ENCODE assay signal across 8 cellular contexts in the genomic region with DNA sequence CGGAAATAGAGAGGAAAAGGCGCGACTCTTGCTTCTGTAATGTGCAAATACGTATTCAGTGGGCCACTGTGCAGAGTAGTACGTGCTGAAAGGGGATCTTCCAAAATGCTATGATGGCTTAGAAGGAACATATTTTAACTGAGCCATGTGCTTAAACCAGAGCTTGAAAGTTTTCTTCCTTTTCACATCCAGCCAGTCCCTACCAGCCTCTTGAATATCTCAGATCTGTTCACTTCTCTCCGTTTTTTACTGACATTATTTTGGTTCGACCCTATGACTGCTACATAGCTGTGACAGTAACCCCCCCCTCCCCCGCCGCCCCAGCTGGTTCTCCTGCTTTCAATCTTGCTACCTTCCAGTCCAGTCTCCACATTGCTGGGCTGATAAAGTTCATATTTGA. TPM values are rescaled to one million over a fixed set of nuclear protein-coding genes. Genes with fewer than 3 reads are reported as not detected.
DNase-seq lines count a peak whose midpoint lies in the region; ATAC-seq and TF ChIP-seq lines count a peak whose summit lies in the region.

No MANE protein-coding gene starts in this region.

- H3K4me2 ChIP-seq in OCI-LY1 (ENCODE audit: low read length): peak overlapping the region; percentile 97

- in situ Hi-C loops in G401 (cut with HindIII; ENCODE audit: low sequenced_read_pairs): no loop called here

- no peaks in the 10 kb centered on the region for H4K20me1 ChIP-seq in OCI-LY1 (ENCODE audit: insufficient read depth, low read length)

- peak overlapping the region; percentile 94 for H3K4me3 ChIP-seq in OCI-LY1 (ENCODE audit: low read depth, low read length, poor library complexity, severe bottlenecking)
- H3K4me3 ChIP-seq in effector memory CD4-positive, alpha-beta T cell (ENCODE audit: insufficient read depth, low read depth, low read length, poor library complexity, severe bottlenecking): peak overlapping the region; percentile 82

- ATAC-seq in HG03139 (IDR thresholded peaks at IDR 0.05; ENCODE audit: unreplicated experiment) (no peak), HG03196 (IDR thresholded peaks at IDR 0.05; ENCODE audit: unreplicated experiment) (no peak)

- H3K79me2 ChIP-seq in OCI-LY1 (ENCODE audit: insufficient read depth, low read length): peaks cover 52% of the 10 kb centered on the region

- H3K27ac ChIP-seq in OCI-LY1 (ENCODE audit: low read depth, low read length, poor library complexity, severe bottlenecking): peak overlapping the region; percentile 37
- peak overlapping the region; percentile 91 for H3K27ac ChIP-seq in effector memory CD4-positive, alpha-beta T cell (ENCODE audit: insufficient read depth, low read length, poor library complexity, severe bottlenecking)

- H3K27me3 Mint-ChIP-seq in osteocyte (ENCODE audit: unreplicated experiment): no peaks in the 10 kb centered on the region

- H3K9me2 ChIP-seq in OCI-LY1 (ENCODE audit: low read depth, low read length): no peaks in the 10 kb centered on the region

- peak overlapping the region; percentile 99 for H3K4me3 Mint-ChIP-seq in osteocyte (ENCODE audit: unreplicated experiment)

- H3F3A ChIP-seq in OCI-LY1 (ENCODE audit: insufficient read depth, low read length): no peaks in the 10 kb centered on the region

- H3K27me3 ChIP-seq in OCI-LY1 (ENCODE audit: insufficient read depth, low read length): no peaks in the 10 kb centered on the region
- H3K27me3 ChIP-seq in effector memory CD4-positive, alpha-beta T cell (replicated peaks; ENCODE audit: control insufficient read depth, insufficient read depth, low read length, poor library complexity, severe bottlenecking): no peaks in the 10 kb centered on the region

- peaks cover 55% of the 10 kb centered on the region for H3K4me1 ChIP-seq in OCI-LY1 (ENCODE audit: insufficient read depth, low read length, severe bottlenecking)
- peaks cover 9% of the 10 kb centered on the region for H3K4me1 ChIP-seq in effector memory CD4-positive, alpha-beta T cell (ENCODE audit: control insufficient read depth, insufficient read depth, low read length, poor library complexity, severe bottlenecking)

- peaks cover 30% of the 10 kb centered on the region for H3K4me1 Mint-ChIP-seq in osteocyte (ENCODE audit: unreplicated experiment)

- H3K9ac ChIP-seq in OCI-LY1 (ENCODE audit: low read length): peak overlapping the region; percentile 88

- no peaks in the 10 kb centered on the region for H3K36me3 ChIP-seq in OCI-LY1 (ENCODE audit: insufficient read depth, low read length)
- H3K36me3 ChIP-seq in effector memory CD4-positive, alpha-beta T cell (ENCODE audit: control insufficient read depth, insufficient read depth, low read length): no peaks in the 10 kb centered on the region

- no peak for TF ChIP-seq CTCF in OCI-LY1 (IDR thresholded peaks at IDR 0.05; ENCODE audit: low read length)
- TF ChIP-seq CTCF in osteocyte (IDR thresholded peaks at IDR 0.05): no peak

- no peaks in the 10 kb centered on the region for H3K9me3 ChIP-seq in OCI-LY1 (ENCODE audit: low read length)
- no peaks in the 10 kb centered on the region for H3K9me3 ChIP-seq in effector memory CD4-positive, alpha-beta T cell (ENCODE audit: control insufficient read depth, low read length)

- no peaks in the 10 kb centered on the region for H3K9me3 Mint-ChIP-seq in osteocyte (ENCODE audit: unreplicated experiment)

- H3K27ac Mint-ChIP-seq in osteocyte (ENCODE audit: unreplicated experiment): no peak overlapping the region

- DNase-seq in ELF-1 (ENCODE audit: low read depth, low spot score) (peak; percentile 11), osteocyte (ENCODE audit: extremely low spot score, unreplicated experiment) (no peak), G401 (ENCODE audit: low spot score) (no peak), NOMO-1 (lab: John Stamatoyannopoulos, UW; ENCODE audit: unreplicated experiment in 2 of 2) (no peak)
- DNase-seq in effector memory CD4-positive, alpha-beta T cell: no peak

- no peak overlapping the region for H2AFZ ChIP-seq in OCI-LY1 (ENCODE audit: low read length)

- no peaks in the 10 kb centered on the region for H3K36me3 Mint-ChIP-seq in osteocyte (ENCODE audit: unreplicated experiment)

RNA-seq across cellular contexts. Expression of gene DDIAS, which starts 0.6 kb away (rescaled TPM):
- total RNA-seq in osteocyte: 2.5 and 2.9 TPM in 2 replicates
- 13.4 and 14.7 TPM in 2 replicates for total RNA-seq in G401 (2014; rRNA removed; shearing (Covaris generic))

RNA-seq across cellular contexts. Expression of gene PRCP, which starts 1.9 kb away (rescaled TPM):
- 55.5 and 64.5 TPM in 2 replicates for total RNA-seq in osteocyte
- 34.6 and 49.1 TPM in 2 replicates for total RNA-seq in G401 (2014; rRNA removed; shearing (Covaris generic))
